In the genomic region with DNA sequence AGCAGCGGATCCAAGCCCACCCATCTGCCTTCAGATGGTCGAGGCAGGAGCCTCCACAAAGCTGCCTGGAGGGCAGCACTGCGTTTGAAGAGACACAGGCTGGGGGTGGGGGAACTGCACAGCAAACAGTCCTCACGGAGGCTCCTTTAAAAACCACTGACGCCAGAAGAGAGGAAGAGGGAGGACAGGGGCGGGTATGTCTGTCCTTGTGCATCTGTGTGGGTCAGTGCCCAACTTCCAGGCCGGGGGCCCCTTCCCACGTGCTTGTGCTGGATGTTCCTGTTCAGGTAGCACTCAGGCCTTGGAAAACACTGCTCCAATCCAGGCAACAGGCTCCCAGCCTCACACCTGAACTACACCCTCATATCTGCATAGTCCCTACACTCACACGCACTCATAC, we compare ENCODE assay signal across 19 cellular contexts. TPM values are rescaled to one million over a fixed set of nuclear protein-coding genes. Genes with fewer than 3 reads are reported as not detected.
DNase-seq lines count a peak whose midpoint lies in the region; ATAC-seq, FAIRE-seq and TF ChIP-seq lines count a peak whose summit lies in the region.
"Had no signal": no experiment of that assay in that cellular context is flagged by ENCODE, and none has a peak within 500 bp of the region (broad histone marks: within the 10 kb centered on the region; RNA-seq: fewer than 3 reads in every experiment).

No MANE protein-coding gene starts in this region.

- no peak overlapping the region for H2AFZ ChIP-seq in Loucy (ENCODE audit: low read length)
- H2AFZ ChIP-seq in H1 (ENCODE audit: low read length), result no peak overlapping the region

- no peak overlapping the region for H4K5ac ChIP-seq in H1 (ENCODE audit: insufficient read length, low read depth, low read length)

- peak overlapping the region; percentile 85; the same call in 1 of the 2 replicates for H2BK12ac ChIP-seq in H1 (ENCODE audit: low read depth, low read length)

- no peak overlapping the region for H3K56ac ChIP-seq in H1 (replicated peaks; ENCODE audit: insufficient read length, low read depth, low read length)

- H2BK20ac ChIP-seq in H1 (ENCODE audit: low read length), result no peak overlapping the region

- H2BK5ac ChIP-seq in H1 (ENCODE audit: low read depth, low read length), result peak overlapping the region; percentile 44; the same call in 1 of the 2 replicates

- no peaks in the 10 kb centered on the region for H3K9me3 ChIP-seq in BLaER1 treated with 17β-estradiol and CSF1 and Interleukin-3, amounts not matched to agents 10 nM and 100 nM (replicated peaks in 1 of 11)
- H3K9me3 ChIP-seq in Loucy (ENCODE audit: insufficient read depth, low read depth, low read length), result no peaks in the 10 kb centered on the region
- H3K9me3 ChIP-seq in H1 (ENCODE audit: insufficient read depth in 2 of 2, low read depth in 1 of 2, low read length in 1 of 2), result no peaks in the 10 kb centered on the region
- no peaks in the 10 kb centered on the region for H3K9me3 ChIP-seq in sigmoid colon
- H3K9me3 ChIP-seq: right lobe of liver had no signal

- no peak for TF ChIP-seq RAD21 in H1 (IDR thresholded peaks at IDR 0.05 in 1 of 2, conservative IDR thresholded peaks at IDR 0.05 in 1 of 2; ENCODE audit: low read depth in 2 of 2, low read length in 2 of 2)

- DNase-seq in H1 (ENCODE audit: low read depth in 1 of 2, low spot score in 2 of 2) (no peak), sigmoid colon (no peak), NCI-H69 (lab: John Stamatoyannopoulos, UW) (no peak), DMS53 (lab: John Stamatoyannopoulos, UW) (no peak)
- DNase-seq in stimulated activated CD4-positive, alpha-beta T cell treated with anti-CD3 and anti-CD28 coated beads, Interleukin-2, amount 100 ng/mL, for 48 hours, result no peak
- DNase-seq: activated CD4-positive, alpha-beta memory T cell treated with anti-CD3 and anti-CD28 coated beads for 36 hours; activated T-cell treated with anti-CD3 and anti-CD28 coated beads, Interleukin-2, amount 50 U/mL, for 72 hours; AML-193; DMS153; erythroblast; Karpas-422; NCI-H2029; right lobe of liver; SHP77 had no signal

- no peak overlapping the region for H3K4ac ChIP-seq in H1 (replicated peaks; ENCODE audit: insufficient read length, low read depth, low read length)

- peaks cover 98 to 100% (median 100%) of the 10 kb centered on the region in 10 experiments for H3K4me1 ChIP-seq in BLaER1 treated with 17β-estradiol and CSF1 and Interleukin-3, amounts not matched to agents 10 nM and 100 nM
- H3K4me1 ChIP-seq in Loucy (ENCODE audit: insufficient read depth, low read length, poor library complexity, severe bottlenecking) (peaks cover 67% of the 10 kb centered on the region), H1 (replicated peaks in 1 of 4; ENCODE audit: control insufficient read depth in 3 of 4, insufficient read depth in 4 of 4, low read length in 3 of 4) (peaks cover 27 to 70% (median 59%) of the 10 kb centered on the region in 4 experiments), sigmoid colon (peaks cover 0 to 100% (median 100%) of the 10 kb centered on the region in 4 donors)

- no peak overlapping the region for H3K18ac ChIP-seq in H1 (ENCODE audit: extremely low read depth, low read length)

- intact Hi-C loops in sigmoid colon (cut with DNase I), result no loop called here

- H2AK5ac ChIP-seq in H1 (ENCODE audit: low read depth, low read length), result peak overlapping the region; percentile 49; the same call in 1 of the 2 replicates

- H3K4me3 ChIP-seq in BLaER1 treated with 17β-estradiol and CSF1 and Interleukin-3, amounts not matched to agents 10 nM and 100 nM, result peak overlapping the region in 5 of 10 experiments; percentile 17 to 99 (median 43); a peak in 10 of 20 replicates
- no peak overlapping the region for H3K4me3 ChIP-seq in Loucy (ENCODE audit: low read length, poor library complexity, severe bottlenecking)
- no peak overlapping the region for H3K4me3 ChIP-seq in H1 (ENCODE audit: extremely low read depth in 1 of 4, insufficient read depth in 2 of 4, low read depth in 3 of 4, low read length in 4 of 4)
- H3K4me3 ChIP-seq in sigmoid colon, result no peak overlapping the region
- H3K4me3 ChIP-seq: coronary artery, right lobe of liver had no signal

- peaks cover 14% of the 10 kb centered on the region; the same call in 1 of the 2 replicates for H3K23me2 ChIP-seq in H1 (ENCODE audit: low read depth, low read length)

- TF ChIP-seq POLR2A in H1 (IDR thresholded peaks at IDR 0.05; ENCODE audit: control extremely low read depth in 1 of 2, low read depth in 2 of 2, low read length in 2 of 2), result no peak
- TF ChIP-seq POLR2A in sigmoid colon (IDR thresholded peaks at IDR 0.05), result no peak

- FAIRE-seq in H1 (lab: Jason Lieb, UNC), result no peak

- H3K9ac ChIP-seq in BLaER1 treated with 17β-estradiol and CSF1 and Interleukin-3, amounts not matched to agents 10 nM and 100 nM, result peak overlapping the region; percentile 36 to 95 (median 66); a peak in 20 of 22 replicates
- H3K9ac ChIP-seq in Loucy (ENCODE audit: low read depth, low read length, poor library complexity, severe bottlenecking) (no peak overlapping the region), H1 (replicated peaks in 1 of 4; ENCODE audit: extremely low read depth in 1 of 4, low read depth in 3 of 4, low read length in 3 of 4) (no peak overlapping the region)

- TF ChIP-seq CTCF in Loucy (conservative IDR thresholded peaks at IDR 0.05; ENCODE audit: low read length) (no peak), H1 (IDR thresholded peaks at IDR 0.05; ENCODE audit: control extremely low read depth in 1 of 3, insufficient read depth in 1 of 3, low read depth in 1 of 3, low read length in 3 of 3) (no peak), sigmoid colon (IDR thresholded peaks at IDR 0.05) (no peak)

- POLR2A ChIA-PET in H1 (lab: Charles Lee; ENCODE audit: partially characterized antibody), result interaction anchor here (0.9 to 13.5 kb wide), 3 partner anchors 8 to 20 kb away, joined by 3 to 355 read pairs (median 15); partner anchors contain the start of gene AHDC1

- H3K4me2 ChIP-seq in BLaER1 treated with 17β-estradiol and CSF1 and Interleukin-3, amounts not matched to agents 10 nM and 100 nM, result peak overlapping the region; percentile 87 to 100 (median 97)
- H3K4me2 ChIP-seq in Loucy (ENCODE audit: low read depth, low read length, poor library complexity, severe bottlenecking), result peak overlapping the region; percentile 98
- H3K4me2 ChIP-seq in H1 (ENCODE audit: insufficient read depth in 1 of 2, low read depth in 2 of 2, low read length in 2 of 2), result no peak overlapping the region

- no peaks in the 10 kb centered on the region for H3K9me2 ChIP-seq in Loucy (replicated peaks; ENCODE audit: low read depth, low read length)

- H4K91ac ChIP-seq in H1 (replicated peaks; ENCODE audit: insufficient read length, low read length), result no peak overlapping the region

- H2BK15ac ChIP-seq in H1 (ENCODE audit: low read length), result peak overlapping the region; percentile 72; the same call in 1 of the 2 replicates

- no peak overlapping the region for H3K23ac ChIP-seq in H1 (ENCODE audit: insufficient read length)

- H3K27ac ChIP-seq in BLaER1 treated with 17β-estradiol and CSF1 and Interleukin-3, amounts not matched to agents 10 nM and 100 nM, result peak overlapping the region in 9 of 11 experiments; percentile 33 to 69 (median 57); a peak in 15 of 22 replicates
- no peak overlapping the region for H3K27ac ChIP-seq in H1 (ENCODE audit: low read depth, low read length)
- peak overlapping the region; percentile 65 to 100 (median 96) for H3K27ac ChIP-seq in sigmoid colon
- H3K27ac ChIP-seq: right lobe of liver had no signal

- peaks cover 43% of the 10 kb centered on the region for H3K79me1 ChIP-seq in H1 (ENCODE audit: low read depth, low read length)

- no peak overlapping the region for H3K14ac ChIP-seq in H1 (ENCODE audit: insufficient read length)

- WGBS in H1 (ENCODE audit: extremely low coverage in 1 of 2, insufficient coverage in 1 of 2, insufficient read length in 1 of 2, insufficient replicate concordance in 2 of 2, low coverage in 1 of 2, low lambda C conversion rate in 2 of 2, missing lambda C conversion rate in 1 of 2), 2 experiments, result 77% methylated on average over 7 of the region's 9 CpGs; no CpG with 5 or more reads in 1 of the 2 experiments
- 49 to 72% methylated on average over 9 of the region's 9 CpGs for WGBS in sigmoid colon, 2 donors

- H3K79me2 ChIP-seq in Loucy (ENCODE audit: insufficient read depth, low read length), result peaks cover 100% of the 10 kb centered on the region
- H3K79me2 ChIP-seq in H1 (ENCODE audit: control insufficient read depth in 1 of 2, insufficient read depth in 2 of 2, low read length in 2 of 2), result peaks cover 5 to 91% of the 10 kb centered on the region in 2 experiments; a peak in 3 of 4 replicates

- TF ChIP-seq EP300 in H1 (IDR thresholded peaks at IDR 0.05; ENCODE audit: borderline replicate concordance in 1 of 2, low read depth in 2 of 2, low read length in 2 of 2) (no peak), sigmoid colon (IDR thresholded peaks at IDR 0.05) (no peak)

- CTCF ChIA-PET in H1 (lab: Charles Lee; ENCODE audit: partially characterized antibody), result interaction anchor here (1.0 to 37.8 kb wide), 6 partner anchors 11 to 200 kb away, joined by 3 to 1807 read pairs (median 7); no protein-coding TSS in a partner anchor

- peaks cover 97 to 100% (median 100%) of the 10 kb centered on the region in 11 experiments for H4K20me1 ChIP-seq in BLaER1 treated with 17β-estradiol and CSF1 and Interleukin-3, amounts not matched to agents 10 nM and 100 nM
- H4K20me1 ChIP-seq in Loucy (ENCODE audit: insufficient read depth, low read length, poor library complexity, severe bottlenecking) (peaks cover 97% of the 10 kb centered on the region), H1 (replicated peaks in 1 of 2; ENCODE audit: control insufficient read depth in 1 of 2, insufficient read depth in 2 of 2, low read length in 2 of 2) (peaks cover 18 to 59% of the 10 kb centered on the region in 2 experiments)

- peaks cover 9% of the 10 kb centered on the region; the same call in 1 of the 2 replicates for H3F3A ChIP-seq in Loucy (ENCODE audit: low read depth)

- ATAC-seq in GM19455 (IDR thresholded peaks at IDR 0.05; ENCODE audit: unreplicated experiment), result no peak
- ATAC-seq: activated T-cell treated with anti-CD3 and anti-CD28 coated beads, Interleukin-2, amount 50 U/mL, for 72 hours; natural killer cell treated with Interleukin-12 subunit alpha and Interleukin-12 subunit beta and Interleukin-15 and Interleukin-18, amount 100 ng/mL, for 72 hours; right lobe of liver had no signal

- no peak overlapping the region for H2BK120ac ChIP-seq in H1 (replicated peaks; ENCODE audit: low read depth, low read length)

- no peaks in the 10 kb centered on the region for H3K27me3 ChIP-seq in BLaER1 treated with 17β-estradiol and CSF1 and Interleukin-3, amounts not matched to agents 10 nM and 100 nM
- H3K27me3 ChIP-seq in Loucy (ENCODE audit: insufficient read depth, low read length, poor library complexity, severe bottlenecking), result no peaks in the 10 kb centered on the region
- H3K27me3 ChIP-seq in H1 (replicated peaks in 1 of 4; ENCODE audit: control insufficient read depth in 3 of 4, extremely low read depth in 1 of 4, insufficient read depth in 3 of 4, low read length in 3 of 4), result no peaks in the 10 kb centered on the region; a peak in 1 of 7 replicates
- no peaks in the 10 kb centered on the region for H3K27me3 ChIP-seq in sigmoid colon
- H3K27me3 ChIP-seq: right lobe of liver had no signal

- no peak overlapping the region for H4K8ac ChIP-seq in H1 (ENCODE audit: extremely low read depth, insufficient read depth, low read length)

- peaks cover 0 to 32% (median 9%) of the 10 kb centered on the region in 11 experiments; a peak in 8 of 22 replicates for H3K36me3 ChIP-seq in BLaER1 treated with 17β-estradiol and CSF1 and Interleukin-3, amounts not matched to agents 10 nM and 100 nM
- H3K36me3 ChIP-seq in Loucy (ENCODE audit: insufficient read depth, low read length), result peaks cover 5% of the 10 kb centered on the region; the same call in 1 of the 2 replicates
- no peaks in the 10 kb centered on the region for H3K36me3 ChIP-seq in H1 (ENCODE audit: control insufficient read depth in 2 of 4, insufficient read depth in 4 of 4, low read length in 3 of 4)
- no peaks in the 10 kb centered on the region for H3K36me3 ChIP-seq in sigmoid colon
- H3K36me3 ChIP-seq: right lobe of liver had no signal

RNA-seq across cellular contexts. Expression of gene AHDC1, which starts 7.7 kb away (rescaled TPM):
- 35.1 and 39.4 TPM in 2 replicates for total RNA-seq in H1 (2021; fragmentation: NEBNext Ultra II Directional; extraction: Animal tissue kit (Norgen Biotek cat#: 25700))
- polyA plus RNA-seq in H1 (2011; rRNA removed) (4.4 and 8.6 TPM in 2 replicates), sigmoid colon (10 to 100 TPM in 1 of 3 donors, 1 to 10 TPM in 2; 1.8 to 17.4 (median 2.1) TPM)
- polyA plus RNA-seq in H1 (2011; cell fraction: cytosol; rRNA removed), result 3.3 TPM
- polyA plus RNA-seq in H1 (2011; cell fraction: nucleus; rRNA removed), result 17.1 TPM
- polyA plus RNA-seq in H1 (2012, experiment 1 of 2), result 18.4 to 23.0 TPM (median 21.1 TPM) in 4 replicates
- polyA plus RNA-seq in H1 (2012, experiment 2 of 2), result 17.0 TPM
- 11.2 TPM for polyA plus RNA-seq in H1 (2013, experiment 1 of 2)
- 11.1 TPM for polyA plus RNA-seq in H1 (2013, experiment 2 of 2)
- polyA minus RNA-seq in H1 (2011; rRNA and poly(A)+ RNA removed), result 4.4 and 6.1 TPM in 2 replicates
- 11.9 TPM for polyA minus RNA-seq in H1 (2011; cell fraction: cytosol; rRNA and poly(A)+ RNA removed)
- 10.5 TPM for polyA minus RNA-seq in H1 (2011; cell fraction: nucleus; rRNA and poly(A)+ RNA removed)
- 10 to 100 TPM; 10.9 to 34.1 (median 14.3) TPM for total RNA-seq in sigmoid colon

RNA-seq across cellular contexts. Expression of gene FGR, which starts 38.7 kb away (rescaled TPM):
- total RNA-seq in H1 (2021; fragmentation: NEBNext Ultra II Directional; extraction: Animal tissue kit (Norgen Biotek cat#: 25700)), result 0.22 and 0.36 TPM in 2 replicates
- polyA plus RNA-seq in H1 (2011; rRNA removed) (0.86 and 0.95 TPM in 2 replicates), sigmoid colon (10 to 100 TPM in 1 of 3 donors, 1 to 10 TPM in 2; 3.0 to 14.4 (median 5.1) TPM)
- polyA plus RNA-seq in H1 (2011; cell fraction: cytosol; rRNA removed), result 0.62 TPM
- polyA plus RNA-seq in H1 (2011; cell fraction: nucleus; rRNA removed), result 1.6 TPM
- polyA plus RNA-seq in H1 (2012, experiment 1 of 2), result 0.39 to 0.50 TPM (median 0.42 TPM) in 3 of 4 replicates, not detected in the other
- polyA plus RNA-seq in H1 (2012, experiment 2 of 2), result 0.18 TPM
- 0.34 TPM for polyA plus RNA-seq in H1 (2013, experiment 1 of 2)
- 0.33 TPM for polyA plus RNA-seq in H1 (2013, experiment 2 of 2)
- 0.57 and 1.2 TPM in 2 replicates for polyA minus RNA-seq in H1 (2011; rRNA and poly(A)+ RNA removed)
- not detected for polyA minus RNA-seq in H1 (2011; cell fraction: cytosol; rRNA and poly(A)+ RNA removed)
- polyA minus RNA-seq in H1 (2011; cell fraction: nucleus; rRNA and poly(A)+ RNA removed), result 0.60 TPM
- total RNA-seq in sigmoid colon, result 10 to 100 TPM in 1 of 4 donors, 1 to 10 TPM in 3; 6.6 to 11.4 (median 8.0) TPM

Comparison
In these comparisons a context has a peak if more than half of its experiments do, and no peak if none do; other contexts are left out.
1. H3K4me2 ChIP-seq: peak in BLaER1 treated with 17β-estradiol and CSF1 and Interleukin-3, amounts not matched to agents 10 nM and 100 nM (11 of 11) and Loucy (single experiment); none in H1 (0 of 2).
2. H3K9ac ChIP-seq: peak in BLaER1 treated with 17β-estradiol and CSF1 and Interleukin-3, amounts not matched to agents 10 nM and 100 nM (11 of 11); none in Loucy (single experiment) and H1 (0 of 4).